ENCODE assay signal across 23 cellular contexts in the genomic region with DNA sequence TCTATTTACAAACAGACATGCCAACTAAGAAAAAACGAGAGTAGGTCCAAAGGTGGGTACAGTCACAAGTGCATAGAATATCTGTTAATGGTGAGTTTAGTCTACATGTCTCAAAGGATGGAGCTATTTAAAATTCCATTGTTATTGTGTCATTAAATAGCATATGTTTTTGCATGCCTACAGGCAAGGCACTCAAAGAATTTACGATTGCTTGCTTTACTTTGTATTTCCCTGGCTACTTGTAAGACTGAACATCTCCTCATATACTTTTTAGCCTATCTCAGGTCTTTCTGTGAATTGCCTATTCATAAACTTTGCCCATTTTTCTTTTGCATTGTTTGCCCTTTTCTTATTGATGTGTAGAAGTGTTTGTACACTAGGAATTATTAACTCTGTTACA. TPM values are rescaled to one million over a fixed set of nuclear protein-coding genes. Genes with fewer than 3 reads are reported as not detected.
DNase-seq lines count a peak whose midpoint lies in the region; ATAC-seq and TF ChIP-seq lines count a peak whose summit lies in the region.
"Had no signal": no experiment of that assay in that cellular context is flagged by ENCODE, and none has a peak within 500 bp of the region (broad histone marks: within the 10 kb centered on the region; RNA-seq: fewer than 3 reads in every experiment).

No MANE protein-coding gene starts in this region.

- DNase-seq in AG04449 (ENCODE audit: low read depth, low spot score), result peak; percentile 21
- peak; percentile 33 for DNase-seq in HCEC 1CT
- DNase-seq in adipocyte (ENCODE audit: low read depth), result peak; percentile 38
- DNase-seq in fibroblast of villous mesenchyme (ENCODE audit: low read depth), result peak; percentile 17
- no peak for DNase-seq in heart right ventricle
- DNase-seq in stimulated activated CD4-positive, alpha-beta T cell treated with anti-CD3 and anti-CD28 coated beads, Interleukin-4, amount 100 ng/mL, for 1 hour, result no peak
- DNase-seq: ACHN; activated CD4-positive, alpha-beta T cell treated with anti-CD3 and anti-CD28 coated beads for 1 hour; activated gamma-delta T cell treated with Interleukin-2 at 50 U/mL for 16 hours; activated T-cell treated with anti-CD3 and anti-CD28 coated beads, Interleukin-2, amount 50 U/mL, for 1 hour; adrenal gland; DMS 273 treated with DMSO at 0.1 percent for 48 hours; GDM1; hippocampal formation; NCI-H1105; NCI-H510A treated with DMSO at 0.1 percent for 48 hours had no signal

- CTCF ChIA-PET in AG04449 (lab: Yijun Ruan, JAX), result no interaction called here

- H3K36me3 ChIP-seq in adipocyte (ENCODE audit: control insufficient read depth, insufficient read depth, low read length, severe bottlenecking), result no peaks in the 10 kb centered on the region
- no peaks in the 10 kb centered on the region for H3K36me3 ChIP-seq in heart right ventricle
- H3K36me3 ChIP-seq: adrenal gland, cardiac muscle cell had no signal

- H3K27ac ChIP-seq in heart right ventricle, result no peak overlapping the region
- H3K27ac ChIP-seq: adrenal gland, cardiac muscle cell had no signal

- TF ChIP-seq CTCF in AG04449 (IDR thresholded peaks at IDR 0.05; ENCODE audit: insufficient read depth, low read length, missing control alignments), result no peak
- no peak for TF ChIP-seq CTCF in fibroblast of villous mesenchyme (IDR thresholded peaks at IDR 0.05; ENCODE audit: insufficient read depth, low read depth, low read length)
- no peak for TF ChIP-seq CTCF in heart right ventricle (IDR thresholded peaks at IDR 0.05)

- H3K27me3 ChIP-seq in adipocyte (replicated peaks; ENCODE audit: control insufficient read depth, insufficient read depth, low read length) (no peaks in the 10 kb centered on the region), heart right ventricle (no peaks in the 10 kb centered on the region)
- H3K27me3 ChIP-seq: adrenal gland, cardiac muscle cell had no signal

- 76% methylated on average over 2 of the region's 2 CpGs for WGBS in heart right ventricle, 2 donors

- POLR2A ChIA-PET in AG04449 (lab: Yijun Ruan, JAX), result no interaction called here

- ATAC-seq in GM19035 (IDR thresholded peaks at IDR 0.05; ENCODE audit: unreplicated experiment), result no peak
- ATAC-seq in heart right ventricle, result no peak
- ATAC-seq in HG03097 (IDR thresholded peaks at IDR 0.05; ENCODE audit: low FRiP score, unreplicated experiment), result no peak
- ATAC-seq: HCT116, sciatic nerve had no signal

- intact Hi-C loops in heart right ventricle (cut with DNase I), result no loop called here

- no peaks in the 10 kb centered on the region for H3K9me3 ChIP-seq in adipocyte (ENCODE audit: control insufficient read depth, low read length)
- peaks cover 0 to 9% (median 0%) of the 10 kb centered on the region in 11 donors for H3K9me3 ChIP-seq in heart right ventricle
- H3K9me3 ChIP-seq: adrenal gland had no signal

- H3K9ac ChIP-seq in adipocyte (ENCODE audit: low read length), result no peak overlapping the region

- no peaks in the 10 kb centered on the region for H3K4me1 ChIP-seq in adipocyte (ENCODE audit: control insufficient read depth, insufficient read depth, low read length)
- H3K4me1 ChIP-seq in heart right ventricle, result no peaks in the 10 kb centered on the region
- H3K4me1 ChIP-seq: adrenal gland had no signal

- H3K4me3 ChIP-seq in AG04449 (ENCODE audit: low read depth, low read length), result no peak overlapping the region
- H3K4me3 ChIP-seq in adipocyte (ENCODE audit: low read length), result no peak overlapping the region
- H3K4me3 ChIP-seq in fibroblast of villous mesenchyme (ENCODE audit: low read depth, low read length), result no peak overlapping the region
- no peak overlapping the region for H3K4me3 ChIP-seq in heart right ventricle
- H3K4me3 ChIP-seq: adrenal gland, cardiac muscle cell had no signal

RNA-seq across cellular contexts. Expression of a gene that starts 39.7 kb away (rescaled TPM):
- total RNA-seq in fibroblast of villous mesenchyme (not detected in 2 replicates), heart right ventricle (under 1 TPM in 1 of 10 donors, not detected in 9; 0.76 TPM)
- not detected for polyA plus RNA-seq in heart right ventricle
- total RNA-seq: RPMI7951, sciatic nerve, ureter had no signal

Comparison
In these comparisons a context has a peak if more than half of its experiments do, and no peak if none do; other contexts are left out.
1. DNase-seq: peak in AG04449 (single experiment), HCEC 1CT (single experiment), adipocyte (single experiment) and fibroblast of villous mesenchyme (single experiment); none in heart right ventricle (0 of 2) and stimulated activated CD4-positive, alpha-beta T cell treated with anti-CD3 and anti-CD28 coated beads, Interleukin-4, amount 100 ng/mL, for 1 hour (single experiment).